ENCODE assay signal across 22 cellular contexts in genomic region chr21:39969691-39970364, GRCh38.
"Had no signal": no experiment of that assay in that cellular context is flagged by ENCODE, and none has a peak within 500 bp of the region (broad histone marks: within the 10 kb centered on the region; RNA-seq: fewer than 3 reads in every experiment).

No MANE protein-coding gene starts in this region.

- H3K4me3 ChIP-seq: hepatocyte, left ventricle myocardium inferior, lung, neural progenitor cell, ovary, right atrium auricular region, skin epidermis, tibial nerve, upper lobe of left lung, vagina had no signal

- H3K27me3 ChIP-seq: hepatocyte, ovary, right atrium auricular region, tibial nerve, upper lobe of left lung, vagina had no signal

- DNase-seq: islet precursor cell; left ventricle myocardium inferior; mesendoderm; naive B cell; natural killer cell; nephron progenitor cell; ovary; stimulated activated CD4-positive, alpha-beta T cell treated with anti-CD3 and anti-CD28 coated beads, Interleukin-12 subunit alpha, Interleukin-12 subunit beta, amount 100 ng/mL, for 4 hours; stimulated activated CD4-positive, alpha-beta T cell treated with anti-CD3 and anti-CD28 coated beads, Interleukin-15, amount 100 ng/mL, for 24 hours; stimulated activated CD4-positive, alpha-beta T cell treated with anti-CD3 and anti-CD28 coated beads, Interleukin-2, amount 100 ng/mL, for 24 hours; stimulated activated CD4-positive, alpha-beta T cell treated with anti-CD3 and anti-CD28 coated beads, Interleukin-4, amount 100 ng/mL, for 1 hour; stimulated activated naive CD4-positive, alpha-beta T cell; substantia nigra; upper lobe of left lung had no signal

- H3K9ac ChIP-seq: neural progenitor cell had no signal

- H3K9me3 ChIP-seq: ovary, right atrium auricular region, upper lobe of left lung, vagina had no signal

- H3K36me3 ChIP-seq: left ventricle myocardium inferior, neural progenitor cell, ovary, right atrium auricular region, tibial nerve, upper lobe of left lung, vagina had no signal

- H3K27ac ChIP-seq: hepatocyte, left ventricle myocardium inferior, neural progenitor cell, ovary, right atrium auricular region, skin epidermis, tibial nerve, upper lobe of left lung, vagina had no signal

- H3K4me2 ChIP-seq: hepatocyte, neural progenitor cell had no signal

- H3K79me2 ChIP-seq: hepatocyte had no signal

- H2AFZ ChIP-seq: hepatocyte, neural progenitor cell had no signal

- ATAC-seq: natural killer cell, sciatic nerve had no signal

- H3K4me1 ChIP-seq: left ventricle myocardium inferior, neural progenitor cell, right atrium auricular region, tibial nerve, upper lobe of left lung, vagina had no signal
